Comparison of ENCODE assay signal across 8 cellular contexts in the genomic region with DNA sequence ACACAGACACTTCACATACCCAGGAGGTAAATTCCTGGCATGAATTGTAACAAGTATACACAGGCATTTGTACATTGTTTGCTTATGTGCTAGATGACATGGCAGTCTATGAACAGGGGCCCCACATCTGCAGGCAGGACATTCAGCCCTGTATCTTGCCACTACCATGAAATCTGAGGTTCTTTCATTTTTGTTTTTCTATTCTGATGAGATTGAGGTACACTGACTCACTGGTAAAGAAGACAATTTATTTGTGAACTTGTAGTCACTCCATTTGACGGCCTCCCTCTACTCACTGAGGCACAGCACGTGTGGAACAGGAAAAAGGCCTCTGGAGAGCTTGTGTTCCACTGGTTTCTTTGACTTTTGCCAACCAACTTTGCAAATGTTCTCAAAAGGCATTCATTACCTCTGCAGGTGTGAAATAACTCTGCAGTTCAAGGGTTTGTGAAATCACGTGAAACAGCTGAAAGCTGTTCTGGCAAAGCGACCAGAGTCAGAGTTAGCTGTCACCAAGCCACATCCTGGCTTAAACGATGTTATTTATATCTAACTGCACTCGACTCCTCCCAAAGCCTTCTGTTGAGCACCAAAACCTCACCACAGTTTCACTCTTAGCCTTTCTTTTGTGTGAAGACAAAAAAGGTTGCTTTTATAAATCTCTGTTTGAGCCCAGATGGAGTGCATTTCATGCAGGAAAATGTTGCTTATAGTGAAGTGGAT.
DNase-seq lines count a peak whose midpoint lies in the region; ATAC-seq, FAIRE-seq and TF ChIP-seq lines count a peak whose summit lies in the region.

No MANE protein-coding gene starts in this region.

- TF ChIP-seq CTCF in neural cell (IDR thresholded peaks at IDR 0.05; ENCODE audit: poor library complexity, severe bottlenecking): no peak

- TF ChIP-seq RAD21 in neural cell (conservative IDR thresholded peaks at IDR 0.05): no peak

- H3K9me3 Mint-ChIP-seq in activated T-helper 2 cell treated with anti-CD3 and anti-CD28 coated beads, Interferon-gamma antibody, Interleukin-2, Interleukin-4, amounts not matched to agents 10 μg/mL and 5 μg/mL and 100 μg/mL, durations not matched to agents 14 hours and 24 hours and 36 hours: no peaks in the 10 kb centered on the region

- peaks cover 60% of the 10 kb centered on the region for H3K4me1 Mint-ChIP-seq in activated T-helper 2 cell treated with anti-CD3 and anti-CD28 coated beads, Interferon-gamma antibody, Interleukin-2, Interleukin-4, amounts not matched to agents 10 μg/mL and 5 μg/mL and 100 μg/mL, durations not matched to agents 14 hours and 24 hours and 36 hours (ENCODE audit: low read depth)

- peak overlapping the region; percentile 34 for H3K4me3 Mint-ChIP-seq in activated T-helper 2 cell treated with anti-CD3 and anti-CD28 coated beads, Interferon-gamma antibody, Interleukin-2, Interleukin-4, amounts not matched to agents 10 μg/mL and 5 μg/mL and 100 μg/mL, durations not matched to agents 14 hours and 24 hours and 36 hours (ENCODE audit: low read depth)

- intact Hi-C loops in activated T-helper 2 cell treated with anti-CD3 and anti-CD28 coated beads, Interferon-gamma antibody, Interleukin-2, Interleukin-4, amounts not matched to agents 10 μg/mL and 5 μg/mL and 100 μg/mL, durations not matched to agents 14 hours and 24 hours and 36 hours (cut with micrococcal nuclease): loop anchor here (1.0 to 10.0 kb wide), 13 partner anchors 19 to 634 kb away; no protein-coding TSS in a partner anchor

- H3K9me2 ChIP-seq in neural cell (ENCODE audit: insufficient read depth, low read length): no peaks in the 10 kb centered on the region

- peak overlapping the region; percentile 2 for H3K4me2 ChIP-seq in neural cell (ENCODE audit: low read length)

- H3K27ac ChIP-seq in neural cell (ENCODE audit: low read length): peak overlapping the region; percentile 7

- no peak overlapping the region for H3K4me3 ChIP-seq in neural cell (ENCODE audit: low read length)

- peak overlapping the region; percentile 85 for H3K27ac Mint-ChIP-seq in activated T-helper 2 cell treated with anti-CD3 and anti-CD28 coated beads, Interferon-gamma antibody, Interleukin-2, Interleukin-4, amounts not matched to agents 10 μg/mL and 5 μg/mL and 100 μg/mL, durations not matched to agents 14 hours and 24 hours and 36 hours

- no peaks in the 10 kb centered on the region for H3K36me3 ChIP-seq in neural cell (ENCODE audit: insufficient read depth, low read length)

- H3K9me3 ChIP-seq in neural cell (ENCODE audit: low read length): no peaks in the 10 kb centered on the region

- DNase-seq in GM18507 (ENCODE audit: extremely low spot score, insufficient read length, low read depth) (peak; percentile 64), NCI-H345 (lab: John Stamatoyannopoulos, UW) (peak; percentile 31), SIG-M5 treated with dmso at 0.1 percent for 504 hours (lab: John Stamatoyannopoulos, UW; ENCODE audit: unreplicated experiment) (no peak), SKM-1 (lab: John Stamatoyannopoulos, UW; ENCODE audit: unreplicated experiment) (no peak), COLO829 (ENCODE audit: low spot score) (no peak)
- DNase-seq in activated T-helper 2 cell treated with anti-CD3 and anti-CD28 coated beads, Interferon-gamma antibody, Interleukin-2, Interleukin-4, amounts not matched to agents 10 μg/mL and 5 μg/mL and 100 μg/mL, durations not matched to agents 14 hours and 24 hours and 36 hours (ENCODE audit: low spot score): peak; percentile 73

- ATAC-seq in HG02610 (IDR thresholded peaks at IDR 0.05; ENCODE audit: unreplicated experiment): peak; percentile 97

- FAIRE-seq in GM18507 (lab: Jason Lieb, UNC): peak; percentile 100

- TF ChIP-seq EP300 in neural cell (conservative IDR thresholded peaks at IDR 0.05; ENCODE audit: poor library complexity, severe bottlenecking): no peak

- no peaks in the 10 kb centered on the region for H3K27me3 ChIP-seq in neural cell (ENCODE audit: insufficient read depth, low read depth, low read length)

- no peaks in the 10 kb centered on the region for H3K27me3 Mint-ChIP-seq in activated T-helper 2 cell treated with anti-CD3 and anti-CD28 coated beads, Interferon-gamma antibody, Interleukin-2, Interleukin-4, amounts not matched to agents 10 μg/mL and 5 μg/mL and 100 μg/mL, durations not matched to agents 14 hours and 24 hours and 36 hours (ENCODE audit: low read depth)

- no peaks in the 10 kb centered on the region for H3F3A ChIP-seq in neural cell (ENCODE audit: insufficient read depth, low read length, poor library complexity, severe bottlenecking)

- no peaks in the 10 kb centered on the region for H4K20me1 ChIP-seq in neural cell (ENCODE audit: insufficient read depth)

- H2AFZ ChIP-seq in neural cell (ENCODE audit: low read depth, low read length): no peak overlapping the region

- no peak overlapping the region for H3K9ac ChIP-seq in neural cell (ENCODE audit: low read length)

- H3K36me3 Mint-ChIP-seq in activated T-helper 2 cell treated with anti-CD3 and anti-CD28 coated beads, Interferon-gamma antibody, Interleukin-2, Interleukin-4, amounts not matched to agents 10 μg/mL and 5 μg/mL and 100 μg/mL, durations not matched to agents 14 hours and 24 hours and 36 hours (ENCODE audit: low read depth): peaks cover 6% of the 10 kb centered on the region

- no peaks in the 10 kb centered on the region for H3K79me2 ChIP-seq in neural cell (replicated peaks; ENCODE audit: insufficient read depth, low read length)

TF ChIP-seq in neural cell, 6 proteins besides CTCF, POLR2A, EP300 and RAD21:
- TF ChIP-seq EZH2 (IDR thresholded peaks at IDR 0.05; ENCODE audit: borderline replicate concordance, insufficient read depth, low read length, poor library complexity, severe bottlenecking) (no peak), MXI1 (conservative IDR thresholded peaks at IDR 0.05; ENCODE audit: poor library complexity, severe bottlenecking) (no peak), POLR2AphosphoS5 (IDR thresholded peaks at IDR 0.05) (no peak), TAF1 (IDR thresholded peaks at IDR 0.05; ENCODE audit: low read depth) (no peak), SMC3 (conservative IDR thresholded peaks at IDR 0.05; ENCODE audit: poor library complexity) (no peak)
- TF ChIP-seq, protein P1, sequence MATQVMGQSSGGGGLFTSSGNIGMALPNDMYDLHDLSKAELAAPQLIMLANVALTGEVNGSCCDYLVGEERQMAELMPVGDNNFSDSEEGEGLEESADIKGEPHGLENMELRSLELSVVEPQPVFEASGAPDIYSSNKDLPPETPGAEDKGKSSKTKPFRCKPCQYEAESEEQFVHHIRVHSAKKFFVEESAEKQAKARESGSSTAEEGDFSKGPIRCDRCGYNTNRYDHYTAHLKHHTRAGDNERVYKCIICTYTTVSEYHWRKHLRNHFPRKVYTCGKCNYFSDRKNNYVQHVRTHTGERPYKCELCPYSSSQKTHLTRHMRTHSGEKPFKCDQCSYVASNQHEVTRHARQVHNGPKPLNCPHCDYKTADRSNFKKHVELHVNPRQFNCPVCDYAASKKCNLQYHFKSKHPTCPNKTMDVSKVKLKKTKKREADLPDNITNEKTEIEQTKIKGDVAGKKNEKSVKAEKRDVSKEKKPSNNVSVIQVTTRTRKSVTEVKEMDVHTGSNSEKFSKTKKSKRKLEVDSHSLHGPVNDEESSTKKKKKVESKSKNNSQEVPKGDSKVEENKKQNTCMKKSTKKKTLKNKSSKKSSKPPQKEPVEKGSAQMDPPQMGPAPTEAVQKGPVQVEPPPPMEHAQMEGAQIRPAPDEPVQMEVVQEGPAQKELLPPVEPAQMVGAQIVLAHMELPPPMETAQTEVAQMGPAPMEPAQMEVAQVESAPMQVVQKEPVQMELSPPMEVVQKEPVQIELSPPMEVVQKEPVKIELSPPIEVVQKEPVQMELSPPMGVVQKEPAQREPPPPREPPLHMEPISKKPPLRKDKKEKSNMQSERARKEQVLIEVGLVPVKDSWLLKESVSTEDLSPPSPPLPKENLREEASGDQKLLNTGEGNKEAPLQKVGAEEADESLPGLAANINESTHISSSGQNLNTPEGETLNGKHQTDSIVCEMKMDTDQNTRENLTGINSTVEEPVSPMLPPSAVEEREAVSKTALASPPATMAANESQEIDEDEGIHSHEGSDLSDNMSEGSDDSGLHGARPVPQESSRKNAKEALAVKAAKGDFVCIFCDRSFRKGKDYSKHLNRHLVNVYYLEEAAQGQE (IDR thresholded peaks at IDR 0.05; ENCODE audit: borderline replicate concordance): no peak

Comparison
In these comparisons a context has a peak if more than half of its experiments do, and no peak if none do; other contexts are left out.
1. DNase-seq: peak in GM18507 (single experiment), NCI-H345 (single experiment) and activated T-helper 2 cell treated with anti-CD3 and anti-CD28 coated beads, Interferon-gamma antibody, Interleukin-2, Interleukin-4, amounts not matched to agents 10 μg/mL and 5 μg/mL and 100 μg/mL, durations not matched to agents 14 hours and 24 hours and 36 hours (single experiment); none in SIG-M5 treated with dmso at 0.1 percent for 504 hours (single experiment), SKM-1 (single experiment) and COLO829 (single experiment).